ENCODE assay signal across 1 cellular context in the genomic region with DNA sequence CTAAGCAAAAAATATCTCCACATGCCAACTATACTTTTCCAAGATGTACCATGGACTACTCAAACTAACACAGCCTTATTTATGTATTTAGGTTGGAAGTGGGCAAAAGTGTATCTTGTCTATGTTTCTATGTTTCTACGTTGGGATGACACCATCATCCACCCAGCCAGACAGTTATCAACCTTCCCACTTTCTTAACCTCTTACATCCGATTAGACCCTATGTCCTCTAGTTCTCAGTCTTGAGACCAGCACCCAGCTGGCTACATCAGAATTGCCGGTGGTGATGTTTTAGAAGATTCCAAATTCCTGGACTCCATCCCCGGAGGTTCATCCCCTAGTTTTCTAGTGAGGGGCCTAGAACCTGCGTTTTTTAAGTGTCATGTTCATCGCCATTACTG.
TF ChIP-seq lines count a peak whose summit lies in the region.

No MANE protein-coding gene starts in this region.

TF ChIP-seq in HepG2, 621 proteins besides CTCF, POLR2A, EP300 and RAD21:
- TF ChIP-seq ZNF331 (CRISPR knock-in tag; IDR thresholded peaks at IDR 0.05) = no peak
- TF ChIP-seq ZNF616 (CRISPR knock-in tag; IDR thresholded peaks at IDR 0.05; ENCODE audit: low read depth) = no peak
- no peak for TF ChIP-seq ZNF33A (CRISPR knock-in tag; IDR thresholded peaks at IDR 0.05; ENCODE audit: borderline replicate concordance)
TF ChIP-seq in HepG2: peak in this region for 0.
